2 cellular contexts compared by ENCODE assay signal in the genomic region with DNA sequence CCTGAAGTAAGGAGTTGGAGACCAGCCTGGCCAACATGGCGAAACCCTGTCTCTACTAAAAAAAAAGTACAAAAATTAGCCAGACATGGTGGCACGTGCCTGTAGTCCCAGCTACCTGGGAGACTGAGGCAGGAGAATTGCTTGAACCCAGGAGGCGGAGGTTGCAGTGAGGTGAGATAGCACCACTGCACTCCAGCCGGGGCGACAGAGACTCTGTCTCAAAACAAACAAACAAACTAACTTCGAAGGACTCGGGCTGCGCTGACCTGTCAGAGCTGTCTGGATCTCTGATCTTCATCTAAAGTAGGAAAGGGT.
TF ChIP-seq lines count a peak whose summit lies in the region.

No MANE protein-coding gene starts in this region.

TF ChIP-seq in SK-N-SH, 30 proteins besides CTCF, POLR2A, EP300 and RAD21:
- TF ChIP-seq USF1 (IDR thresholded peaks at IDR 0.05; ENCODE audit: borderline replicate concordance, low read depth) = 0 out of 2 replicates have a peak, but pooled peaks have one; percentile 5
- TF ChIP-seq, protein P1, sequence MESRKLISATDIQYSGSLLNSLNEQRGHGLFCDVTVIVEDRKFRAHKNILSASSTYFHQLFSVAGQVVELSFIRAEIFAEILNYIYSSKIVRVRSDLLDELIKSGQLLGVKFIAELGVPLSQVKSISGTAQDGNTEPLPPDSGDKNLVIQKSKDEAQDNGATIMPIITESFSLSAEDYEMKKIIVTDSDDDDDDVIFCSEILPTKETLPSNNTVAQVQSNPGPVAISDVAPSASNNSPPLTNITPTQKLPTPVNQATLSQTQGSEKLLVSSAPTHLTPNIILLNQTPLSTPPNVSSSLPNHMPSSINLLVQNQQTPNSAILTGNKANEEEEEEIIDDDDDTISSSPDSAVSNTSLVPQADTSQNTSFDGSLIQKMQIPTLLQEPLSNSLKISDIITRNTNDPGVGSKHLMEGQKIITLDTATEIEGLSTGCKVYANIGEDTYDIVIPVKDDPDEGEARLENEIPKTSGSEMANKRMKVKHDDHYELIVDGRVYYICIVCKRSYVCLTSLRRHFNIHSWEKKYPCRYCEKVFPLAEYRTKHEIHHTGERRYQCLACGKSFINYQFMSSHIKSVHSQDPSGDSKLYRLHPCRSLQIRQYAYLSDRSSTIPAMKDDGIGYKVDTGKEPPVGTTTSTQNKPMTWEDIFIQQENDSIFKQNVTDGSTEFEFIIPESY (IDR thresholded peaks at IDR 0.05; ENCODE audit: borderline replicate concordance, low read depth) = 0 out of 2 replicates have a peak, but pooled peaks have one; percentile 6

TF ChIP-seq in H1, 55 proteins besides CTCF, POLR2A, EP300 and RAD21:
- peak; percentile 78 for TF ChIP-seq KDM1A (IDR thresholded peaks at IDR 0.05; ENCODE audit: borderline replicate concordance, low read length)
